2 cellular contexts compared by ENCODE assay signal in the genomic region with DNA sequence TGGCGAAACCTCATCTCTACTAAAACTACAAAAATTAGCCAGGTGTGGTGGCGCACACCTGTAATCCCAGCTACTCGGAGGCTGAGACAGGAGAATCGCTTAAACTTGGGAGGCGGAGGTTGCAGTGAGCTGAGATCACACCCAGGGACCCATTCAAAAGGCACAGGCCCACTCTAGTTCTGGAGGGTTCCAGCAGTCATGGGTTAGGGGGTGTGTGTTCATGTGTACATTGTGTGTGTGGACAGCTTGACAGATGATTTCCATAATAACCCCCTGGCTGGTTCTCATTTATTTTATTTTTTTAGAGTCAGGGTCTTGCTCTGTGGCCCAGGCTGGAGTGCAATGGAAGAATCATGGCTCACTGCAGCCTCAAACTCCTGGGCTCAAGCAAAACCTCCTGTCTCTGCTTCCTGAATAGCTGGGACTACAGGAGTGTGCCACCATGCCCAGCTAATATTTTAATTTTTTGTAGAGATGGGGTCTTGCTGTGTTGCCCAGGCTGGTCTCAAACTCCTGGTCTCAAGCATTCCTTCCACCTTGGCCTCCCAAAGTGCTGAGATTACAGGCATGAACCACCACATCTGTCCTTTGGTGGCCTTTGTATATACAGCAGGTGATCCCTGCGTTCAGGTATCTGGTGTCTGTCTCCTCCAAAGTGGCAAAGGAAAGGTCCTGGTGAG.
A peak's percentile ranks its signal among the peaks of the same experiment; 100 is the strongest.
TF ChIP-seq lines count a peak whose summit lies in the region.

No MANE protein-coding gene starts in this region.

TF ChIP-seq in HEK293, 187 proteins besides CTCF, POLR2A, EP300 and RAD21:
- 0 out of 2 replicates have a peak, but pooled peaks have one; percentile 51 for TF ChIP-seq ZNF121 (tag by site-specific recombination; IDR thresholded peaks at IDR 0.05)

TF ChIP-seq in HepG2, 621 proteins besides CTCF, POLR2A, EP300 and RAD21:
- peak; percentile 19; the same call in 1 of the 2 replicates for TF ChIP-seq ZNF121 (CRISPR knock-in tag; IDR thresholded peaks at IDR 0.05)
